25 cellular contexts compared by ENCODE assay signal in the genomic region with DNA sequence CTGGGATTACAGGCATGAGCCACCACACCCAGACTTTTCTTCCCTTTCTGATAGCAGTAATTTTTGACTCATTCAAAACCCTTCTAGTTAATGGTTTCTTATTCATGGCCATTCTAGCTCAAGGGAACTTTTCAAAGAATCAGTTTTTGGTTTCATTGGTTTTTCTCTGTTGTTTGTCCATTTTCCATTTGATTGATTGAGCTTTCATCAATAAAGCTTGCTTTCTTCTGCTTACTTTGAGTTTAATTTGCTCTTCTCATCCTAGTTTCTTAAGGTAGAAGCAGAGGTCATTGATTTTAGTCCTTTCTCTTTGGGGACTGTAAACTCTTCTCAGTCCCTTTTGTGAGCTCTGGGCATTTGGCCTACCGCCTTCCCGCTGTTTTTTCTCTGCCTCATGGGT.
DNase-seq lines count a peak whose midpoint lies in the region; ATAC-seq and TF ChIP-seq lines count a peak whose summit lies in the region.
"Had no signal": no experiment of that assay in that cellular context is flagged by ENCODE, and none has a peak within 500 bp of the region (broad histone marks: within the 10 kb centered on the region; RNA-seq: fewer than 3 reads in every experiment).

No MANE protein-coding gene starts in this region.

- peak overlapping the region; percentile 32; the same call in 1 of the 2 replicates for H3K4me3 ChIP-seq in MM.1S (ENCODE audit: low read length)
- H3K4me3 ChIP-seq: GM23248, prostate gland, tibial artery, vagina had no signal

- H3K27ac ChIP-seq in MM.1S (ENCODE audit: low read length) = peak overlapping the region; percentile 97
- H3K27ac ChIP-seq: brain microvascular endothelial cell, GM23248, neutrophil, prostate gland, tibial artery, vagina had no signal

- no peaks in the 10 kb centered on the region for H3K9me2 ChIP-seq in MM.1S (replicated peaks; ENCODE audit: insufficient read depth, low read length)

- no peaks in the 10 kb centered on the region for H3K79me2 ChIP-seq in MM.1S (ENCODE audit: low read length)

- peaks cover 47% of the 10 kb centered on the region for H3K4me1 ChIP-seq in MM.1S (ENCODE audit: low read length)
- H3K4me1 ChIP-seq: prostate gland, tibial artery, vagina had no signal

- H3K27me3 ChIP-seq in MM.1S (replicated peaks; ENCODE audit: insufficient read depth, low read length) = no peaks in the 10 kb centered on the region
- H3K27me3 ChIP-seq: brain microvascular endothelial cell, neutrophil, tibial artery, vagina had no signal

- H3K27ac Mint-ChIP-seq in activated naive CD8-positive, alpha-beta T cell treated with anti-CD3 and anti-CD28 coated beads for 36 hours = peak overlapping the region; percentile 1
- H3K27ac Mint-ChIP-seq in activated naive CD8-positive, alpha-beta T cell treated with anti-CD3 and anti-CD28 coated beads, Interleukin-2, amount 50 U/mL, for 24 hours = no peak overlapping the region
- H3K27ac Mint-ChIP-seq in dendritic cell treated with granulocyte-macrophage colony-stimulating factor and Interleukin-4, amounts not matched to agents 40 ng/mL and 50 ng/mL, for 4 days = peak overlapping the region; percentile 24
- H3K27ac Mint-ChIP-seq: mesothelial cell of epicardium had no signal

- peaks cover 16% of the 10 kb centered on the region for H3K36me3 Mint-ChIP-seq in activated naive CD8-positive, alpha-beta T cell treated with anti-CD3 and anti-CD28 coated beads for 36 hours
- H3K36me3 Mint-ChIP-seq in activated naive CD8-positive, alpha-beta T cell treated with anti-CD3 and anti-CD28 coated beads, Interleukin-2, amount 50 U/mL, for 24 hours (ENCODE audit: low read depth) = peaks cover 20% of the 10 kb centered on the region
- peaks cover 97% of the 10 kb centered on the region for H3K36me3 Mint-ChIP-seq in dendritic cell treated with granulocyte-macrophage colony-stimulating factor and Interleukin-4, amounts not matched to agents 40 ng/mL and 50 ng/mL, for 4 days (ENCODE audit: low read depth)

- H2AFZ ChIP-seq in MM.1S (ENCODE audit: low read length) = no peak overlapping the region
- H2AFZ ChIP-seq: GM23248 had no signal

- no peak overlapping the region for H3K4me3 Mint-ChIP-seq in activated naive CD8-positive, alpha-beta T cell treated with anti-CD3 and anti-CD28 coated beads for 36 hours
- no peak overlapping the region for H3K4me3 Mint-ChIP-seq in activated naive CD8-positive, alpha-beta T cell treated with anti-CD3 and anti-CD28 coated beads, Interleukin-2, amount 50 U/mL, for 24 hours
- H3K4me3 Mint-ChIP-seq in dendritic cell treated with granulocyte-macrophage colony-stimulating factor and Interleukin-4, amounts not matched to agents 40 ng/mL and 50 ng/mL, for 4 days = no peak overlapping the region
- H3K4me3 Mint-ChIP-seq: CD8-positive, alpha-beta memory T cell; mesothelial cell of epicardium had no signal

- peak overlapping the region; percentile 65 for H3K4me2 ChIP-seq in MM.1S (ENCODE audit: low read depth, low read length)

- H3K9me3 Mint-ChIP-seq in activated naive CD8-positive, alpha-beta T cell treated with anti-CD3 and anti-CD28 coated beads for 36 hours = no peaks in the 10 kb centered on the region
- H3K9me3 Mint-ChIP-seq in activated naive CD8-positive, alpha-beta T cell treated with anti-CD3 and anti-CD28 coated beads, Interleukin-2, amount 50 U/mL, for 24 hours = no peaks in the 10 kb centered on the region
- no peaks in the 10 kb centered on the region for H3K9me3 Mint-ChIP-seq in dendritic cell treated with granulocyte-macrophage colony-stimulating factor and Interleukin-4, amounts not matched to agents 40 ng/mL and 50 ng/mL, for 4 days
- H3K9me3 Mint-ChIP-seq: CD8-positive, alpha-beta memory T cell; mesothelial cell of epicardium had no signal

- no peaks in the 10 kb centered on the region for H3K9me3 ChIP-seq in MM.1S (replicated peaks; ENCODE audit: insufficient read depth, low read length)
- H3K9me3 ChIP-seq: neutrophil, prostate gland, tibial artery, vagina had no signal

- H4K20me1 ChIP-seq in MM.1S (ENCODE audit: insufficient read depth, low read length) = no peaks in the 10 kb centered on the region

- peaks cover 2% of the 10 kb centered on the region for H3K4me1 Mint-ChIP-seq in activated naive CD8-positive, alpha-beta T cell treated with anti-CD3 and anti-CD28 coated beads for 36 hours
- H3K4me1 Mint-ChIP-seq in activated naive CD8-positive, alpha-beta T cell treated with anti-CD3 and anti-CD28 coated beads, Interleukin-2, amount 50 U/mL, for 24 hours = peaks cover 18% of the 10 kb centered on the region
- no peaks in the 10 kb centered on the region for H3K4me1 Mint-ChIP-seq in dendritic cell treated with granulocyte-macrophage colony-stimulating factor and Interleukin-4, amounts not matched to agents 40 ng/mL and 50 ng/mL, for 4 days (ENCODE audit: low read depth)
- H3K4me1 Mint-ChIP-seq: CD8-positive, alpha-beta memory T cell; mesothelial cell of epicardium had no signal

- H3F3A ChIP-seq in MM.1S (ENCODE audit: insufficient read depth, low read length) = peaks cover 44% of the 10 kb centered on the region

- no peak for ATAC-seq in activated naive CD8-positive, alpha-beta T cell treated with anti-CD3 and anti-CD28 coated beads, Interleukin-2, amount 50 U/mL, for 24 hours
- ATAC-seq in GM21619 (IDR thresholded peaks at IDR 0.05; ENCODE audit: unreplicated experiment) = no peak
- no peak for ATAC-seq in HG03095 (IDR thresholded peaks at IDR 0.05; ENCODE audit: unreplicated experiment)
- ATAC-seq: sciatic nerve had no signal

- intact Hi-C loops in dendritic cell treated with granulocyte-macrophage colony-stimulating factor and Interleukin-4, amounts not matched to agents 40 ng/mL and 50 ng/mL, for 4 days (cut with micrococcal nuclease) = no loop called here

- DNase-seq in activated naive CD8-positive, alpha-beta T cell treated with anti-CD3 and anti-CD28 coated beads for 36 hours = no peak
- no peak for DNase-seq in activated naive CD8-positive, alpha-beta T cell treated with anti-CD3 and anti-CD28 coated beads, Interleukin-2, amount 50 U/mL, for 24 hours
- DNase-seq in MM.1S (peak; percentile 38), anterior cingulate cortex (lab: John Stamatoyannopoulos, UW) (no peak), cerebellar cortex (ENCODE audit: low spot score) (no peak)
- DNase-seq: activated CD4-positive, alpha-beta T cell treated with anti-CD3 and anti-CD28 coated beads, Interleukin-2, amount 50 U/mL, for 4 hours; activated gamma-delta T cell; brain microvascular endothelial cell; GM23248; IMR-90; NCI-H1092; NCI-H1694; NCI-H446; NCI-H82; stimulated activated CD8-positive, alpha-beta memory T cell treated with anti-CD3 and anti-CD28 coated beads, Interleukin-4, amount 100 ng/mL, for 48 hours had no signal

- peak overlapping the region; percentile 63 for H3K9ac ChIP-seq in MM.1S (ENCODE audit: low read length)
- H3K9ac ChIP-seq: GM23248 had no signal

- H3K27me3 Mint-ChIP-seq in activated naive CD8-positive, alpha-beta T cell treated with anti-CD3 and anti-CD28 coated beads for 36 hours = no peaks in the 10 kb centered on the region
- no peaks in the 10 kb centered on the region for H3K27me3 Mint-ChIP-seq in activated naive CD8-positive, alpha-beta T cell treated with anti-CD3 and anti-CD28 coated beads, Interleukin-2, amount 50 U/mL, for 24 hours
- no peaks in the 10 kb centered on the region for H3K27me3 Mint-ChIP-seq in dendritic cell treated with granulocyte-macrophage colony-stimulating factor and Interleukin-4, amounts not matched to agents 40 ng/mL and 50 ng/mL, for 4 days
- H3K27me3 Mint-ChIP-seq: CD8-positive, alpha-beta memory T cell had no signal

- H3K36me3 ChIP-seq in MM.1S (replicated peaks; ENCODE audit: insufficient read depth, low read length) = no peaks in the 10 kb centered on the region
- H3K36me3 ChIP-seq: prostate gland had no signal

- TF ChIP-seq CTCF in MM.1S (IDR thresholded peaks at IDR 0.05; ENCODE audit: low read length) = no peak
